ENCODE assay signal across 25 cellular contexts in genomic region chr18:78596794-78597193, GRCh38.
DNase-seq lines count a peak whose midpoint lies in the region; ATAC-seq and TF ChIP-seq lines count a peak whose summit lies in the region.
"Had no signal": no experiment of that assay in that cellular context is flagged by ENCODE, and none has a peak within 500 bp of the region (broad histone marks: within the 10 kb centered on the region; RNA-seq: fewer than 3 reads in every experiment).

No MANE protein-coding gene starts in this region.

- no peak overlapping the region for H3K23ac ChIP-seq in neuronal stem cell (ENCODE audit: low read depth, low read length, poor library complexity)

- H3K27ac ChIP-seq in GM23338 (ENCODE audit: low read depth) (no peak overlapping the region), hepatocyte (no peak overlapping the region), neuronal stem cell (replicated peaks; ENCODE audit: low read length) (no peak overlapping the region)
- H3K27ac ChIP-seq: Peyer's patch, thyroid gland had no signal

- H3K4me3 Mint-ChIP-seq in GM23338, result no peak overlapping the region
- H3K4me3 Mint-ChIP-seq: activated naive CD8-positive, alpha-beta T cell treated with anti-CD3 and anti-CD28 coated beads, Interleukin-2, amount 10 ng/mL, durations not matched to agents 7 days and 5 days; memory B cell; stimulated activated naive CD8-positive, alpha-beta T cell treated with anti-CD3 and anti-CD28 coated beads, Interleukin-15, amount 100 ng/mL, for 72 hours; T-helper 1 cell treated with Interleukin-12 subunit alpha and Interleukin-12 subunit beta and Interleukin-4 antibody, amounts not matched to agents 30 μg/mL and 1 μg/mL, for 36 hours had no signal

- H2BK5ac ChIP-seq in neuronal stem cell (ENCODE audit: low read length), result no peak overlapping the region

- H2AK5ac ChIP-seq in neuronal stem cell (ENCODE audit: low read depth, low read length), result no peak overlapping the region

- H3K4ac ChIP-seq in neuronal stem cell (ENCODE audit: low read length), result no peak overlapping the region

- H3K4me3 ChIP-seq in GM23338 (no peak overlapping the region), hepatocyte (no peak overlapping the region), neuronal stem cell (ENCODE audit: low read length in 2 of 2) (no peak overlapping the region)
- H3K4me3 ChIP-seq: MG63, Peyer's patch, thyroid gland had no signal

- no peak overlapping the region for H2BK15ac ChIP-seq in neuronal stem cell (ENCODE audit: low read length)

- WGBS in hepatocyte (ENCODE audit: low lambda C conversion rate, missing lambda C conversion rate), result 26% methylated on average over 4 of the region's 4 CpGs
- no CpG with 5 or more reads among the region's 4 CpGs for WGBS in neuronal stem cell (ENCODE audit: extremely low coverage in 2 of 2, insufficient read length in 2 of 2, insufficient replicate concordance in 1 of 2), 2 donors

- no peak overlapping the region for H4K91ac ChIP-seq in neuronal stem cell (ENCODE audit: low read depth, low read length, poor library complexity)

- H2AFZ ChIP-seq in GM23338 (no peak overlapping the region), hepatocyte (no peak overlapping the region), neuronal stem cell (ENCODE audit: low read length) (no peak overlapping the region)

- H4K20me1 ChIP-seq in GM23338 (replicated peaks; ENCODE audit: insufficient read depth), result no peaks in the 10 kb centered on the region
- no peaks in the 10 kb centered on the region for H4K20me1 ChIP-seq in hepatocyte (ENCODE audit: insufficient read depth, poor library complexity, severe bottlenecking)

- peaks cover 37% of the 10 kb centered on the region; the same call in 2 of the 3 replicates for H3K36me3 Mint-ChIP-seq in GM23338 (ENCODE audit: low read depth)
- H3K36me3 Mint-ChIP-seq: activated naive CD8-positive, alpha-beta T cell treated with anti-CD3 and anti-CD28 coated beads, Interleukin-2, amount 10 ng/mL, durations not matched to agents 7 days and 5 days; memory B cell had no signal

- H3K18ac ChIP-seq in neuronal stem cell (ENCODE audit: low read length), result no peak overlapping the region

- H3K9me2 ChIP-seq in GM23338 (ENCODE audit: insufficient read depth) (no peaks in the 10 kb centered on the region), hepatocyte (replicated peaks; ENCODE audit: insufficient read depth) (no peaks in the 10 kb centered on the region)

- H3K79me2 ChIP-seq in GM23338 (replicated peaks; ENCODE audit: insufficient read depth), result no peaks in the 10 kb centered on the region
- no peaks in the 10 kb centered on the region for H3K79me2 ChIP-seq in hepatocyte

- peaks cover 90% of the 10 kb centered on the region for H3K9me3 Mint-ChIP-seq in GM23338
- H3K9me3 Mint-ChIP-seq: T-helper 1 cell treated with Interleukin-12 subunit alpha and Interleukin-12 subunit beta and Interleukin-4 antibody, amounts not matched to agents 30 μg/mL and 1 μg/mL, for 36 hours had no signal

- no peaks in the 10 kb centered on the region for H3K27me3 Mint-ChIP-seq in GM23338 (ENCODE audit: insufficient read depth, low read depth, poor library complexity)
- H3K27me3 Mint-ChIP-seq: activated naive CD8-positive, alpha-beta T cell treated with anti-CD3 and anti-CD28 coated beads, Interleukin-2, amount 10 ng/mL, durations not matched to agents 7 days and 5 days; memory B cell; stimulated activated naive CD8-positive, alpha-beta T cell treated with anti-CD3 and anti-CD28 coated beads, Interleukin-15, amount 100 ng/mL, for 72 hours had no signal

- H3K36me3 ChIP-seq in GM23338 (ENCODE audit: insufficient read depth) (no peaks in the 10 kb centered on the region), hepatocyte (replicated peaks; ENCODE audit: insufficient read depth, low read depth) (no peaks in the 10 kb centered on the region), neuronal stem cell (replicated peaks in 1 of 2; ENCODE audit: control insufficient read depth in 2 of 2, insufficient read depth in 2 of 2, low read length in 2 of 2) (no peaks in the 10 kb centered on the region)
- H3K36me3 ChIP-seq: MG63, Peyer's patch, thyroid gland had no signal

- no peak overlapping the region for H2BK120ac ChIP-seq in neuronal stem cell (ENCODE audit: low read depth, low read length)

- no peaks in the 10 kb centered on the region for H3F3A ChIP-seq in GM23338 (replicated peaks; ENCODE audit: low read depth)

- TF ChIP-seq CTCF in GM23338 (conservative IDR thresholded peaks at IDR 0.05; ENCODE audit: low read depth in 2 of 2) (no peak), hepatocyte (IDR thresholded peaks at IDR 0.05; ENCODE audit: poor library complexity) (no peak)

- H3K9me3 ChIP-seq in hepatocyte (ENCODE audit: low read depth) (no peaks in the 10 kb centered on the region), neuronal stem cell (replicated peaks in 1 of 2; ENCODE audit: control insufficient read depth in 2 of 2, insufficient read depth in 1 of 2, low read depth in 1 of 2, low read length in 2 of 2) (peaks cover 0 to 2% of the 10 kb centered on the region in 2 donors)
- H3K9me3 ChIP-seq: MG63, thyroid gland had no signal

- H3K4me2 ChIP-seq in GM23338 (no peak overlapping the region), hepatocyte (no peak overlapping the region), neuronal stem cell (ENCODE audit: insufficient read depth, low read length, poor library complexity, severe bottlenecking) (no peak overlapping the region)

- H3K4me1 Mint-ChIP-seq in GM23338, result peaks cover 3% of the 10 kb centered on the region; the same call in 2 of the 3 replicates
- H3K4me1 Mint-ChIP-seq: activated naive CD8-positive, alpha-beta T cell treated with anti-CD3 and anti-CD28 coated beads, Interleukin-2, amount 10 ng/mL, durations not matched to agents 7 days and 5 days; memory B cell; stimulated activated naive CD8-positive, alpha-beta T cell treated with anti-CD3 and anti-CD28 coated beads, Interleukin-15, amount 100 ng/mL, for 72 hours had no signal

- ATAC-seq in GM23338, result no peak; the same call in 2 of the 3 replicates
- ATAC-seq in left colon, result no peak
- ATAC-seq in HG03135 (IDR thresholded peaks at IDR 0.05; ENCODE audit: unreplicated experiment), result no peak
- ATAC-seq: stimulated activated naive CD8-positive, alpha-beta T cell treated with anti-CD3 and anti-CD28 coated beads, Interleukin-15, amount 100 ng/mL, for 72 hours had no signal

- DNase-seq in GM23338 (ENCODE audit: low spot score) (peak; percentile 32), NCI-H69 (lab: John Stamatoyannopoulos, UW) (peak; percentile 29), hepatocyte (ENCODE audit: low spot score) (peak; percentile 24), neuronal stem cell (ENCODE audit: low spot score) (peak; percentile 20), middle frontal gyrus (ENCODE audit: extremely low spot score, low spot score) (no peak), left colon (no peak)
- DNase-seq: ACHN; activated CD4-positive, CD25-positive, alpha-beta regulatory T cell treated with anti-CD3 and anti-CD28 coated beads, Interleukin-2, amount 50 U/mL, for 72 hours; activated effector memory CD4-positive, alpha-beta T cell treated with Interleukin-2 at 50 U/mL for 16 hours; activated naive CD8-positive, alpha-beta T cell treated with anti-CD3 and anti-CD28 coated beads, Interleukin-2, amount 10 ng/mL, durations not matched to agents 7 days and 5 days; activated T-cell treated with anti-CD3 and anti-CD28 coated beads for 4 hours; DMS53; GDM1; KBM-7; MG63; NCI-H1105 treated with DMSO at 0.1 percent for 48 hours; NCI-H2029; NCI-H2227 treated with DMSO at 0.1 percent for 48 hours; occipital lobe; Peyer's patch; stimulated activated naive CD8-positive, alpha-beta T cell treated with anti-CD3 and anti-CD28 coated beads, Interleukin-15, amount 100 ng/mL, for 72 hours; thyroid gland had no signal

- no peaks in the 10 kb centered on the region for H3K27me3 ChIP-seq in GM23338 (ENCODE audit: insufficient read depth)
- no peaks in the 10 kb centered on the region for H3K27me3 ChIP-seq in hepatocyte
- no peaks in the 10 kb centered on the region for H3K27me3 ChIP-seq in neuronal stem cell (ENCODE audit: control insufficient read depth in 3 of 3, insufficient read depth in 3 of 3, low read depth in 1 of 3, low read length in 3 of 3)
- H3K27me3 ChIP-seq: MG63, Peyer's patch, thyroid gland had no signal

- H3K27ac Mint-ChIP-seq in GM23338, result no peak overlapping the region
- H3K27ac Mint-ChIP-seq: activated naive CD8-positive, alpha-beta T cell treated with anti-CD3 and anti-CD28 coated beads, Interleukin-2, amount 10 ng/mL, durations not matched to agents 7 days and 5 days; memory B cell; stimulated activated naive CD8-positive, alpha-beta T cell treated with anti-CD3 and anti-CD28 coated beads, Interleukin-15, amount 100 ng/mL, for 72 hours; T-helper 1 cell treated with Interleukin-12 subunit alpha and Interleukin-12 subunit beta and Interleukin-4 antibody, amounts not matched to agents 30 μg/mL and 1 μg/mL, for 36 hours had no signal

- no peak overlapping the region for H3K14ac ChIP-seq in neuronal stem cell (ENCODE audit: low read length)

- no peak overlapping the region for H4K8ac ChIP-seq in neuronal stem cell (ENCODE audit: low read depth, low read length)

- intact Hi-C loops in left colon (cut with DNase I, micrococcal nuclease), result no loop called here

- H3K9ac ChIP-seq in neuronal stem cell (ENCODE audit: low read depth, low read length, poor library complexity), result no peak overlapping the region

- H3K4me1 ChIP-seq in GM23338 (ENCODE audit: insufficient read depth) (0 out of 2 replicates have a peak, but pooled peaks cover 3% of the 10 kb centered on the region), hepatocyte (ENCODE audit: insufficient read depth) (no peaks in the 10 kb centered on the region), neuronal stem cell (ENCODE audit: control insufficient read depth in 2 of 2, insufficient read depth in 1 of 2, low read depth in 1 of 2, low read length in 2 of 2) (peaks cover 6% of the 10 kb centered on the region in 2 donors)
- H3K4me1 ChIP-seq: Peyer's patch, thyroid gland had no signal

- H3K79me1 ChIP-seq in neuronal stem cell (ENCODE audit: low read depth, low read length), result no peaks in the 10 kb centered on the region

- H2BK12ac ChIP-seq in neuronal stem cell (ENCODE audit: low read length), result no peak overlapping the region

Comparison
In these comparisons a context has a peak if more than half of its experiments do, and no peak if none do; other contexts are left out.
1. DNase-seq: peak in GM23338 (single experiment), NCI-H69 (single experiment), hepatocyte (single experiment) and neuronal stem cell (single experiment); none in middle frontal gyrus (single experiment) and left colon (0 of 2).